Comparison of ENCODE assay signal across 11 cellular contexts in the genomic region with DNA sequence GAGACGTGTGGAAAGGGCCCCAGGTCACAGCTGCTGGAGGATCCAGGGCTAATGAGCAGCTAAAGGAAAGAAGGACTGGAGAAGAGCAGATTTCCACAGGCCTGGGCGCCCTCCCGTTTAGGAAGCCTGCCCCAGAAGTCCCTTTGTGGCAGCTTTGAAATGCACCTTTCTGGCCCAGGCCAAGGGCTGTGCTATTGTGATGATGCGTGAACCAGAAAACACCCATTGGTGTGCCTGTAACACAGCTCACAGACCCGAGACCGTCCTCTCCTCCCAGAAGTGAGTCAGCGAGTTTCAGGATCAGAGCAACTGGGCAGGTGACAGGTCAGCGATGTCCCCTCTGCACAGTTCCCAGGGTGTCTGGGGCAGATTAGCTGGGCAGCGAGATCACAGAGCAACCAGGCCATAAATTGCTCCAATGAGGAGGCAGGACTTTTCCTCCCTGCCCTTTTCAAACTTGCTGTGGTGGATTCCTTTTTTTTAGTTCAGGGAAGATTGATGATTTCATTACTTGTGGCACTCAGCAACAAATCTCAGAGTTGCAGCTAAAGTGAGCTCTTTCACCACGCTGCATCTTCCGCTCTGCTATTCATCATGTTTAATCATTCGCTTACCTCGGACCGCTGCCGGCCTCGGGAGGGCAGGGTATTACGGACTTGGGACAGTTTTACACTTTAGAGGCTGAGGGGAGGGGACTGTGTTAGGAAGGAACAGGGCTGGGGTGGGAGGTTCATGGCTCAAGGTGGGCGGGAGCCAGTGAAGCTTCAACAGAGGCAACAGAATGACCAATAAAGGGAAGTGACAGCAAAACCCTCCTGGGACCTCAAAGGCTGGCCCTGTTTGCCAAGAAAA.
DNase-seq lines count a peak whose midpoint lies in the region; ATAC-seq and TF ChIP-seq lines count a peak whose summit lies in the region.
"Had no signal": no experiment of that assay in that cellular context is flagged by ENCODE, and none has a peak within 500 bp of the region (broad histone marks: within the 10 kb centered on the region; RNA-seq: fewer than 3 reads in every experiment).

No MANE protein-coding gene starts in this region.

- H3K27me3 Mint-ChIP-seq in activated CD4-positive, alpha-beta T cell treated with anti-CD3 and anti-CD28 coated beads, Interleukin-2, amount 10 ng/mL, durations not matched to agents 7 days and 5 days = peaks cover 5% of the 10 kb centered on the region
- H3K27me3 Mint-ChIP-seq in endothelial cell (ENCODE audit: unreplicated experiment) = peaks cover 8% of the 10 kb centered on the region
- peaks cover 7% of the 10 kb centered on the region for H3K27me3 Mint-ChIP-seq in activated T-cell treated with anti-CD3 and anti-CD28 coated beads, Interleukin-2, amount 50 U/mL, for 24 hours

- H3K4me1 Mint-ChIP-seq in activated CD4-positive, alpha-beta T cell treated with anti-CD3 and anti-CD28 coated beads, Interleukin-2, amount 10 ng/mL, durations not matched to agents 7 days and 5 days = no peaks in the 10 kb centered on the region
- H3K4me1 Mint-ChIP-seq in endothelial cell (ENCODE audit: unreplicated experiment) = no peaks in the 10 kb centered on the region
- no peaks in the 10 kb centered on the region for H3K4me1 Mint-ChIP-seq in activated T-cell treated with anti-CD3 and anti-CD28 coated beads, Interleukin-2, amount 50 U/mL, for 24 hours (ENCODE audit: low read depth)

- CTCF ChIA-PET in activated CD4-positive, alpha-beta T cell treated with anti-CD3 and anti-CD28 coated beads, Interleukin-2, amount 10 ng/mL, durations not matched to agents 7 days and 5 days (lab: Charles Lee) = no interaction called here

- H3K27ac ChIP-seq in mesodermal cell (ENCODE audit: low read depth, low read length, severe bottlenecking) = peak overlapping the region; percentile 43

- no peak overlapping the region for H3K27ac Mint-ChIP-seq in activated CD4-positive, alpha-beta T cell treated with anti-CD3 and anti-CD28 coated beads, Interleukin-2, amount 10 ng/mL, durations not matched to agents 7 days and 5 days
- no peak overlapping the region for H3K27ac Mint-ChIP-seq in endothelial cell (ENCODE audit: unreplicated experiment)
- no peak overlapping the region for H3K27ac Mint-ChIP-seq in activated T-cell treated with anti-CD3 and anti-CD28 coated beads, Interleukin-2, amount 50 U/mL, for 24 hours

- no peak for TF ChIP-seq CTCF in endothelial cell (IDR thresholded peaks at IDR 0.05; ENCODE audit: unreplicated experiment)

- no peak overlapping the region for H3K4me3 ChIP-seq in mesodermal cell (ENCODE audit: extremely low read depth, insufficient read depth, low read length, poor library complexity, severe bottlenecking)
- H3K4me3 ChIP-seq: A549 had no signal

- DNase-seq in Right ventricle myocardium inferior (ENCODE audit: missing footprints) (no peak), cardiac septum (ENCODE audit: low spot score) (no peak), cerebellar cortex (ENCODE audit: low spot score) (peak; percentile 11), endothelial cell (ENCODE audit: low spot score) (no peak)
- DNase-seq in activated CD4-positive, alpha-beta T cell treated with anti-CD3 and anti-CD28 coated beads, Interleukin-2, amount 10 ng/mL, durations not matched to agents 7 days and 5 days = no peak
- DNase-seq in activated T-cell treated with anti-CD3 and anti-CD28 coated beads, Interleukin-2, amount 50 U/mL, for 24 hours = no peak
- DNase-seq: activated CD4-positive, alpha-beta T cell treated with anti-CD3 and anti-CD28 coated beads for 48 hours; KG1 had no signal

- H3K9me3 ChIP-seq in mesodermal cell (ENCODE audit: control insufficient read depth, low read length) = peaks cover 6% of the 10 kb centered on the region
- H3K9me3 ChIP-seq: A549 had no signal

- H3K36me3 ChIP-seq in mesodermal cell (ENCODE audit: control insufficient read depth, insufficient read depth, low read length) = no peaks in the 10 kb centered on the region

- ATAC-seq in Right ventricle myocardium inferior (peak; percentile 62), GM21526 (IDR thresholded peaks at IDR 0.05; ENCODE audit: low FRiP score, unreplicated experiment) (no peak)
- ATAC-seq: A549 had no signal

- no peaks in the 10 kb centered on the region for H3K9me3 Mint-ChIP-seq in activated CD4-positive, alpha-beta T cell treated with anti-CD3 and anti-CD28 coated beads, Interleukin-2, amount 10 ng/mL, durations not matched to agents 7 days and 5 days
- H3K9me3 Mint-ChIP-seq in endothelial cell (ENCODE audit: unreplicated experiment) = peaks cover 4% of the 10 kb centered on the region
- H3K9me3 Mint-ChIP-seq in activated T-cell treated with anti-CD3 and anti-CD28 coated beads, Interleukin-2, amount 50 U/mL, for 24 hours = no peaks in the 10 kb centered on the region

- WGBS in mesodermal cell (ENCODE audit: insufficient coverage in 2 of 2), 2 experiments = 64 to 69% methylated on average over 17 to 18 of the region's 18 CpGs

- H3K4me3 Mint-ChIP-seq in activated CD4-positive, alpha-beta T cell treated with anti-CD3 and anti-CD28 coated beads, Interleukin-2, amount 10 ng/mL, durations not matched to agents 7 days and 5 days = no peak overlapping the region
- no peak overlapping the region for H3K4me3 Mint-ChIP-seq in endothelial cell (ENCODE audit: unreplicated experiment)
- no peak overlapping the region for H3K4me3 Mint-ChIP-seq in activated T-cell treated with anti-CD3 and anti-CD28 coated beads, Interleukin-2, amount 50 U/mL, for 24 hours

- POLR2A ChIA-PET in activated CD4-positive, alpha-beta T cell treated with anti-CD3 and anti-CD28 coated beads, Interleukin-2, amount 10 ng/mL, durations not matched to agents 7 days and 5 days (lab: Charles Lee) = no interaction called here

- intact Hi-C loops in Right ventricle myocardium inferior (cut with DNase I) = loop anchor here (5.0 kb wide), 2 partner anchors 70 to 765 kb away; partner anchors contain the start of gene SULF2
- intact Hi-C loops in cardiac septum (cut with DNase I) = no loop called here

- H3K36me3 Mint-ChIP-seq in activated CD4-positive, alpha-beta T cell treated with anti-CD3 and anti-CD28 coated beads, Interleukin-2, amount 10 ng/mL, durations not matched to agents 7 days and 5 days (ENCODE audit: low read depth) = no peaks in the 10 kb centered on the region
- no peaks in the 10 kb centered on the region for H3K36me3 Mint-ChIP-seq in endothelial cell (ENCODE audit: low read depth, unreplicated experiment)
- no peaks in the 10 kb centered on the region for H3K36me3 Mint-ChIP-seq in activated T-cell treated with anti-CD3 and anti-CD28 coated beads, Interleukin-2, amount 50 U/mL, for 24 hours (ENCODE audit: low read depth)

- H3K4me1 ChIP-seq in mesodermal cell (ENCODE audit: control insufficient read depth, insufficient read depth, low read length, poor library complexity, severe bottlenecking) = peaks cover 14% of the 10 kb centered on the region
- H3K4me1 ChIP-seq: A549 had no signal
